1 cellular context compared by ENCODE assay signal in genomic region chr12:121223947-121224285, GRCh38.
TF ChIP-seq lines count a peak whose summit lies in the region.

No MANE protein-coding gene starts in this region.

TF ChIP-seq in K562, 482 proteins besides CTCF, POLR2A, EP300 and RAD21 (continued from another document):
- TF ChIP-seq CUX1 (CRISPR knock-in tag; IDR thresholded peaks at IDR 0.05), result no peak
- no peak for TF ChIP-seq CHAMP1 (IDR thresholded peaks at IDR 0.05)
- peak; percentile 38 for TF ChIP-seq PKNOX1 (IDR thresholded peaks at IDR 0.05)
- TF ChIP-seq U2AF2 (optimal IDR thresholded peaks at IDR 0.05; ENCODE audit: low read depth, low read length), result no peak
- no peak for TF ChIP-seq TEAD1 (CRISPR knock-in tag; IDR thresholded peaks at IDR 0.05)
- no peak for TF ChIP-seq POLR2AphosphoS2 (IDR thresholded peaks at IDR 0.05; ENCODE audit: low read length)
